8 cellular contexts compared by ENCODE assay signal in genomic region chr1:31936966-31937299, GRCh38. TPM values are rescaled to one million over a fixed set of nuclear protein-coding genes. Genes with fewer than 3 reads are reported as not detected.
A peak's percentile ranks its signal among the peaks of the same experiment; 100 is the strongest.
DNase-seq lines count a peak whose midpoint lies in the region; ATAC-seq and TF ChIP-seq lines count a peak whose summit lies in the region.

No MANE protein-coding gene starts in this region.

- H3K4me3 Mint-ChIP-seq in HFFc6 = peak overlapping the region; percentile 99
- peak overlapping the region; percentile 97 for H3K4me3 Mint-ChIP-seq in activated T-helper 17 cell treated with anti-CD3 and anti-CD28 coated beads, Interleukin-2, amount 50 U/mL, for 72 hours
- peak overlapping the region; percentile 99 for H3K4me3 Mint-ChIP-seq in stimulated activated effector memory CD8-positive, alpha-beta T cell treated with anti-CD3 and anti-CD28 coated beads, Interleukin-12 subunit alpha, Interleukin-12 subunit beta, amount 100 ng/mL, for 72 hours

- H3K27ac Mint-ChIP-seq in HFFc6 = peak overlapping the region; percentile 94
- peak overlapping the region; percentile 97 for H3K27ac Mint-ChIP-seq in activated T-helper 17 cell treated with anti-CD3 and anti-CD28 coated beads, Interleukin-2, amount 50 U/mL, for 72 hours
- H3K27ac Mint-ChIP-seq in stimulated activated effector memory CD8-positive, alpha-beta T cell treated with anti-CD3 and anti-CD28 coated beads, Interleukin-12 subunit alpha, Interleukin-12 subunit beta, amount 100 ng/mL, for 72 hours = peak overlapping the region; percentile 97

- ATAC-seq in activated T-helper 17 cell treated with anti-CD3 and anti-CD28 coated beads, Interleukin-2, amount 50 U/mL, for 72 hours (replicated peaks) = no peak
- ATAC-seq in stimulated activated effector memory CD8-positive, alpha-beta T cell treated with anti-CD3 and anti-CD28 coated beads, Interleukin-12 subunit alpha, Interleukin-12 subunit beta, amount 100 ng/mL, for 72 hours = no peak
- no peak for ATAC-seq in HG02884 (IDR thresholded peaks at IDR 0.05; ENCODE audit: unreplicated experiment)

- no peak for TF ChIP-seq CTCF in HFFc6 (IDR thresholded peaks at IDR 0.05)

- DNase-seq in HFFc6 = no peak
- DNase-seq in stimulated activated effector memory CD8-positive, alpha-beta T cell treated with anti-CD3 and anti-CD28 coated beads, Interleukin-12 subunit alpha, Interleukin-12 subunit beta, amount 100 ng/mL, for 72 hours (ENCODE audit: low spot score in 2 of 2) = no peak
- DNase-seq in stimulated activated naive CD4-positive, alpha-beta T cell (lab: John Stamatoyannopoulos, UW) = no peak
- no peak for DNase-seq in NCI-H2196 treated with DMSO at 0.1 percent for 48 hours (lab: John Stamatoyannopoulos, UW; ENCODE audit: unreplicated experiment)
- no peak for DNase-seq in UCSD-AML1 (lab: John Stamatoyannopoulos, UW; ENCODE audit: unreplicated experiment)

- no peaks in the 10 kb centered on the region for H3K9me3 Mint-ChIP-seq in HFFc6
- H3K9me3 Mint-ChIP-seq in activated T-helper 17 cell treated with anti-CD3 and anti-CD28 coated beads, Interleukin-2, amount 50 U/mL, for 72 hours = no peaks in the 10 kb centered on the region
- no peaks in the 10 kb centered on the region for H3K9me3 Mint-ChIP-seq in stimulated activated effector memory CD8-positive, alpha-beta T cell treated with anti-CD3 and anti-CD28 coated beads, Interleukin-12 subunit alpha, Interleukin-12 subunit beta, amount 100 ng/mL, for 72 hours

- H3K36me3 Mint-ChIP-seq in HFFc6 (ENCODE audit: low read depth) = peaks cover 15% of the 10 kb centered on the region
- peaks cover 63% of the 10 kb centered on the region for H3K36me3 Mint-ChIP-seq in activated T-helper 17 cell treated with anti-CD3 and anti-CD28 coated beads, Interleukin-2, amount 50 U/mL, for 72 hours (ENCODE audit: low read depth)
- peaks cover 78% of the 10 kb centered on the region for H3K36me3 Mint-ChIP-seq in stimulated activated effector memory CD8-positive, alpha-beta T cell treated with anti-CD3 and anti-CD28 coated beads, Interleukin-12 subunit alpha, Interleukin-12 subunit beta, amount 100 ng/mL, for 72 hours

- H3K4me1 Mint-ChIP-seq in HFFc6 (ENCODE audit: low read depth) = peaks cover 70% of the 10 kb centered on the region
- H3K4me1 Mint-ChIP-seq in activated T-helper 17 cell treated with anti-CD3 and anti-CD28 coated beads, Interleukin-2, amount 50 U/mL, for 72 hours = peaks cover 47% of the 10 kb centered on the region
- H3K4me1 Mint-ChIP-seq in stimulated activated effector memory CD8-positive, alpha-beta T cell treated with anti-CD3 and anti-CD28 coated beads, Interleukin-12 subunit alpha, Interleukin-12 subunit beta, amount 100 ng/mL, for 72 hours = peaks cover 70% of the 10 kb centered on the region

- H3K4me3 ChIP-seq in iPS-11a (ENCODE audit: low read depth, low read length) = peak overlapping the region; percentile 97

- no peaks in the 10 kb centered on the region for H3K27me3 Mint-ChIP-seq in HFFc6 (ENCODE audit: insufficient read depth)
- no peaks in the 10 kb centered on the region for H3K27me3 Mint-ChIP-seq in activated T-helper 17 cell treated with anti-CD3 and anti-CD28 coated beads, Interleukin-2, amount 50 U/mL, for 72 hours

RNA-seq across cellular contexts. Expression of gene PTP4A2, which starts 1.2 kb away (rescaled TPM):
- total RNA-seq in HFFc6 (2021; fragmentation: NEBNext Ultra II Directional; extraction: Animal tissue kit (Norgen Biotek cat#: 25700)) = 100 to 1,000 TPM; 258 to 353 (median 305) TPM
- 100 to 1,000 TPM; 285 to 351 TPM for total RNA-seq in activated T-helper 17 cell treated with anti-CD3 and anti-CD28 coated beads, Interleukin-2, amount 50 U/mL, for 72 hours
